ENCODE assay signal across 10 cellular contexts in genomic region chr13:46178821-46179220, GRCh38. TPM values are rescaled to one million over a fixed set of nuclear protein-coding genes. Genes with fewer than 3 reads are reported as not detected.
DNase-seq lines count a peak whose midpoint lies in the region; ATAC-seq and TF ChIP-seq lines count a peak whose summit lies in the region.
"Had no signal": no experiment of that assay in that cellular context is flagged by ENCODE, and none has a peak within 500 bp of the region (broad histone marks: within the 10 kb centered on the region; RNA-seq: fewer than 3 reads in every experiment).

No MANE protein-coding gene starts in this region.

- peaks cover 72% of the 10 kb centered on the region for H3K4me1 ChIP-seq in CD4-positive, alpha-beta memory T cell (ENCODE audit: insufficient read depth, low read length)
- H3K4me1 ChIP-seq: esophagus muscularis mucosa had no signal

- H3K9me3 Mint-ChIP-seq in CD4-positive, alpha-beta memory T cell = peaks cover 0 to 1% (median 0%) of the 10 kb centered on the region in 8 donors
- no peaks in the 10 kb centered on the region for H3K9me3 Mint-ChIP-seq in activated T-helper 17 cell treated with anti-CD3 and anti-CD28 coated beads, Interleukin-2, amount 50 U/mL, for 72 hours
- H3K9me3 Mint-ChIP-seq in natural killer cell = no peaks in the 10 kb centered on the region

- H3K27ac ChIP-seq in CD4-positive, alpha-beta memory T cell (ENCODE audit: low read depth, low read length) = peak overlapping the region; percentile 74
- H3K27ac ChIP-seq: esophagus muscularis mucosa had no signal

- intact Hi-C loops in CD4-positive, alpha-beta memory T cell (cut with micrococcal nuclease) = loop anchor here (10.0 kb wide), 1 partner anchor 844 kb away; no protein-coding TSS in a partner anchor
- intact Hi-C loops in natural killer cell (cut with micrococcal nuclease) (loop anchor here (10.0 kb wide), 1 partner anchor 376 kb away; the partner anchor contains the start of gene LRCH1), left ventricle myocardium superior (cut with micrococcal nuclease) (no loop called here)

- peak overlapping the region; percentile 24 to 99 (median 95) for H3K27ac Mint-ChIP-seq in CD4-positive, alpha-beta memory T cell
- peak overlapping the region; percentile 91 for H3K27ac Mint-ChIP-seq in activated T-helper 17 cell treated with anti-CD3 and anti-CD28 coated beads, Interleukin-2, amount 50 U/mL, for 72 hours
- peak overlapping the region; percentile 84 to 96 for H3K27ac Mint-ChIP-seq in natural killer cell

- CTCF ChIA-PET in CD4-positive, alpha-beta memory T cell (lab: Charles Lee; ENCODE audit: partially characterized antibody) = interaction anchor here (0.9 to 5.7 kb wide), 7 partner anchors 7 to 34 kb away, joined by 3 to 53 read pairs (median 13); no protein-coding TSS in a partner anchor

- H3K9me3 ChIP-seq in CD4-positive, alpha-beta memory T cell (ENCODE audit: control insufficient read depth in 1 of 2, low read length in 2 of 2) = no peaks in the 10 kb centered on the region
- no peaks in the 10 kb centered on the region for H3K9me3 ChIP-seq in MG63
- H3K9me3 ChIP-seq: esophagus muscularis mucosa had no signal

- H3K4me3 Mint-ChIP-seq in CD4-positive, alpha-beta memory T cell = peak overlapping the region; percentile 88 to 99 (median 98)
- H3K4me3 Mint-ChIP-seq in activated T-helper 17 cell treated with anti-CD3 and anti-CD28 coated beads, Interleukin-2, amount 50 U/mL, for 72 hours = peak overlapping the region; percentile 89
- peak overlapping the region; percentile 95 for H3K4me3 Mint-ChIP-seq in natural killer cell

- peaks cover 49 to 85% (median 57%) of the 10 kb centered on the region in 4 donors for H3K4me1 Mint-ChIP-seq in CD4-positive, alpha-beta memory T cell
- H3K4me1 Mint-ChIP-seq in activated T-helper 17 cell treated with anti-CD3 and anti-CD28 coated beads, Interleukin-2, amount 50 U/mL, for 72 hours = peaks cover 51% of the 10 kb centered on the region
- H3K4me1 Mint-ChIP-seq in natural killer cell = peaks cover 78 to 92% of the 10 kb centered on the region in 2 donors

- POLR2A ChIA-PET in CD4-positive, alpha-beta memory T cell (lab: Charles Lee; ENCODE audit: partially characterized antibody) = interaction anchor here (0.5 to 16.8 kb wide), 7 partner anchors 9 to 136 kb away, joined by 3 to 288 read pairs (median 6); no protein-coding TSS in a partner anchor

- TF ChIP-seq CTCF in natural killer cell (IDR thresholded peaks at IDR 0.05) = no peak

- H3K36me3 Mint-ChIP-seq in CD4-positive, alpha-beta memory T cell = peaks cover 13 to 51% of the 10 kb centered on the region in 2 donors
- peaks cover 84% of the 10 kb centered on the region for H3K36me3 Mint-ChIP-seq in activated T-helper 17 cell treated with anti-CD3 and anti-CD28 coated beads, Interleukin-2, amount 50 U/mL, for 72 hours (ENCODE audit: low read depth)
- peaks cover 8% of the 10 kb centered on the region for H3K36me3 Mint-ChIP-seq in natural killer cell

- no peaks in the 10 kb centered on the region for H3K27me3 Mint-ChIP-seq in CD4-positive, alpha-beta memory T cell
- no peaks in the 10 kb centered on the region for H3K27me3 Mint-ChIP-seq in activated T-helper 17 cell treated with anti-CD3 and anti-CD28 coated beads, Interleukin-2, amount 50 U/mL, for 72 hours
- no peaks in the 10 kb centered on the region for H3K27me3 Mint-ChIP-seq in natural killer cell (ENCODE audit: low read depth in 2 of 2)

- H3K4me3 ChIP-seq in CD4-positive, alpha-beta memory T cell (ENCODE audit: low read length in 2 of 2) = peak overlapping the region; percentile 64 to 94
- peak overlapping the region; percentile 82 for H3K4me3 ChIP-seq in Jurkat, Clone E6-1 (ENCODE audit: low read length)
- no peak overlapping the region for H3K4me3 ChIP-seq in MG63
- H3K4me3 ChIP-seq: esophagus muscularis mucosa had no signal

- DNase-seq in CD4-positive, alpha-beta memory T cell = no peak
- no peak for DNase-seq in Jurkat, Clone E6-1 (ENCODE audit: low read depth, low spot score)
- DNase-seq in natural killer cell (no peak), MG63 (no peak), left ventricle myocardium superior (no peak)
- DNase-seq: mesendoderm had no signal

- peak; percentile 14 for ATAC-seq in activated T-helper 17 cell treated with anti-CD3 and anti-CD28 coated beads, Interleukin-2, amount 50 U/mL, for 72 hours (replicated peaks)
- ATAC-seq in natural killer cell = no peak
- no peak for ATAC-seq in left ventricle myocardium superior
- no peak for ATAC-seq in GM21360 (IDR thresholded peaks at IDR 0.05; ENCODE audit: unreplicated experiment)
- ATAC-seq in HG02588 (IDR thresholded peaks at IDR 0.05; ENCODE audit: unreplicated experiment) = no peak

- H3K27me3 ChIP-seq in CD4-positive, alpha-beta memory T cell (ENCODE audit: insufficient read depth, low read length) = no peaks in the 10 kb centered on the region
- H3K27me3 ChIP-seq in MG63 = peaks cover 5% of the 10 kb centered on the region
- H3K27me3 ChIP-seq: esophagus muscularis mucosa had no signal

- no peaks in the 10 kb centered on the region for H3K36me3 ChIP-seq in CD4-positive, alpha-beta memory T cell (ENCODE audit: insufficient read depth, low read length)
- no peaks in the 10 kb centered on the region for H3K36me3 ChIP-seq in MG63
- H3K36me3 ChIP-seq: esophagus muscularis mucosa had no signal

RNA-seq across cellular contexts. Expression of gene LCP1, which starts 3.2 kb away (rescaled TPM):
- 100 to 1,000 TPM; 466 to 497 TPM for total RNA-seq in CD4-positive, alpha-beta memory T cell
- 1,000 to 10,000 TPM; 1,169 to 1,658 TPM for polyA plus RNA-seq in CD4-positive, alpha-beta memory T cell
- polyA plus RNA-seq in Jurkat, Clone E6-1 (2012; ENCODE audit: insufficient read depth, insufficient read length) = 646 TPM
- 100 to 1,000 TPM; 727 to 916 TPM for total RNA-seq in activated T-helper 17 cell treated with anti-CD3 and anti-CD28 coated beads, Interleukin-2, amount 50 U/mL, for 72 hours
- total RNA-seq in natural killer cell (1,000 to 10,000 TPM; 1,088 to 1,116 (median 1,113) TPM), left ventricle myocardium superior (22.9 TPM)
- total RNA-seq in MG63 (2014; rRNA removed; shearing (Covaris generic); ENCODE audit: low replicate concordance) = 0.57 and 0.63 TPM in 2 replicates

RNA-seq across cellular contexts. Expression of gene LRRC63, which starts 32.9 kb away (rescaled TPM):
- total RNA-seq in CD4-positive, alpha-beta memory T cell = under 1 TPM; 0.49 to 0.75 TPM
- polyA plus RNA-seq in CD4-positive, alpha-beta memory T cell = under 1 TPM; 0.41 to 0.57 TPM
- polyA plus RNA-seq in Jurkat, Clone E6-1 (2012; ENCODE audit: insufficient read depth, insufficient read length) = 0.55 TPM
- 1 to 10 TPM; 1.0 to 1.3 TPM for total RNA-seq in activated T-helper 17 cell treated with anti-CD3 and anti-CD28 coated beads, Interleukin-2, amount 50 U/mL, for 72 hours
- total RNA-seq in natural killer cell = under 1 TPM; 0.32 to 0.95 (median 0.40) TPM
- total RNA-seq in MG63 (2014; rRNA removed; shearing (Covaris generic); ENCODE audit: low replicate concordance) = 0.16 TPM in 1 of 2 replicates, not detected in the other
- total RNA-seq in left ventricle myocardium superior = 0.17 TPM

Comparison
In these comparisons a context has a peak if more than half of its experiments do, and no peak if none do; other contexts are left out.
1. RNA of gene LCP1, which starts 3.2 kb away (total RNA-seq): 1,088 to 1,116 TPM in natural killer cell, 727 to 916 TPM in activated T-helper 17 cell treated with anti-CD3 and anti-CD28 coated beads, Interleukin-2, amount 50 U/mL, for 72 hours and 466 to 497 TPM in CD4-positive, alpha-beta memory T cell; 22.9 TPM in left ventricle myocardium superior (single experiment) and 0.57 to 0.63 TPM in MG63; every median in the first group is over 10 times any median in the second.
2. Peak in every context shown above with its lines, with median percentiles within 50 percentile points of each other: H3K27ac Mint-ChIP-seq and H3K4me3 Mint-ChIP-seq.